19 cellular contexts compared by ENCODE assay signal in genomic region chr1:51276286-51276685, GRCh38. TPM values are rescaled to one million over a fixed set of nuclear protein-coding genes. Genes with fewer than 3 reads are reported as not detected.
"Had no signal": no experiment of that assay in that cellular context is flagged by ENCODE, and none has a peak within 500 bp of the region (broad histone marks: within the 10 kb centered on the region; RNA-seq: fewer than 3 reads in every experiment).

No MANE protein-coding gene starts in this region.

- H3K27me3 Mint-ChIP-seq: activated naive CD8-positive, alpha-beta T cell; type B pancreatic cell had no signal

- DNase-seq: activated CD4-positive, alpha-beta T cell treated with anti-CD3 and anti-CD28 coated beads, Interleukin-2, amount 50 U/mL, for 1 hour; amniotic stem cell; body of pancreas; central memory CD4-positive, alpha-beta T cell; dorsolateral prefrontal cortex; erythroblast; gastrocnemius medialis; head of caudate nucleus; natural killer cell; right lobe of liver; small intestine; stimulated activated CD4-positive, alpha-beta T cell treated with anti-CD3 and anti-CD28 coated beads, Interleukin-15, amount 100 ng/mL, for 24 hours; stimulated activated CD4-positive, alpha-beta T cell treated with anti-CD3 and anti-CD28 coated beads, Interleukin-2, amount 100 ng/mL, for 48 hours; stomach had no signal

- ATAC-seq: activated CD4-positive, CD25-positive, alpha-beta regulatory T cell treated with anti-CD3 and anti-CD28 coated beads, Interleukin-2, amount 50 U/mL, for 24 hours; body of pancreas; gastrocnemius medialis; left lobe of liver; natural killer cell; right lobe of liver had no signal

- H3K27ac Mint-ChIP-seq: activated T-helper 1 cell treated with anti-CD3 and anti-CD28 coated beads, Interleukin-12 subunit alpha, Interleukin-12 subunit beta, Interleukin-2, Interleukin-4 antibody, amounts not matched to agents 30 ng/mL and 10 ng/mL and 1 ng/mL, durations not matched to agents 14 hours and 24 hours and 36 hours; natural killer cell; type B pancreatic cell had no signal

- H3K36me3 Mint-ChIP-seq: activated naive CD8-positive, alpha-beta T cell; natural killer cell had no signal

- H3K4me3 Mint-ChIP-seq: activated naive CD8-positive, alpha-beta T cell; activated T-helper 1 cell treated with anti-CD3 and anti-CD28 coated beads, Interleukin-12 subunit alpha, Interleukin-12 subunit beta, Interleukin-2, Interleukin-4 antibody, amounts not matched to agents 30 ng/mL and 10 ng/mL and 1 ng/mL, durations not matched to agents 14 hours and 24 hours and 36 hours; natural killer cell; type B pancreatic cell had no signal

- H3K9me3 Mint-ChIP-seq: activated T-helper 1 cell treated with anti-CD3 and anti-CD28 coated beads, Interleukin-12 subunit alpha, Interleukin-12 subunit beta, Interleukin-2, Interleukin-4 antibody, amounts not matched to agents 30 ng/mL and 10 ng/mL and 1 ng/mL, durations not matched to agents 14 hours and 24 hours and 36 hours; natural killer cell; type B pancreatic cell had no signal

RNA-seq across cellular contexts. Expression of gene TTC39A, which starts 54.1 kb away (rescaled TPM):
- total RNA-seq: activated T-helper 1 cell treated with anti-CD3 and anti-CD28 coated beads, Interleukin-12 subunit alpha, Interleukin-12 subunit beta, Interleukin-2, Interleukin-4 antibody, amounts not matched to agents 30 ng/mL and 10 ng/mL and 1 ng/mL, durations not matched to agents 14 hours and 24 hours and 36 hours had no signal
